ENCODE assay signal across 1 cellular context in genomic region chr7:113076703-113077102, GRCh38.
TF ChIP-seq lines count a peak whose summit lies in the region.

No MANE protein-coding gene starts in this region.

TF ChIP-seq in H1, 55 proteins besides CTCF, POLR2A, EP300 and RAD21 (continued from another document):
- TF ChIP-seq CHD7 (IDR thresholded peaks at IDR 0.05; ENCODE audit: insufficient replicate concordance, low read length) (peak; percentile 38), EGR1 (IDR thresholded peaks at IDR 0.05; ENCODE audit: borderline replicate concordance, low read depth, low read length) (no peak), SP1 (IDR thresholded peaks at IDR 0.05; ENCODE audit: low read depth, low read length) (0 out of 2 replicates have a peak, but pooled peaks have one; percentile 52), TCF12 (IDR thresholded peaks at IDR 0.05; ENCODE audit: low read depth, low read length) (peak; percentile 63; the same call in 1 of the 2 replicates)
